In genomic region chr4:142202404-142203332, GRCh38 we compare ENCODE assay signal across 11 cellular contexts.
DNase-seq lines count a peak whose midpoint lies in the region; ATAC-seq lines count a peak whose summit lies in the region.
"Had no signal": no experiment of that assay in that cellular context is flagged by ENCODE, and none has a peak within 500 bp of the region (broad histone marks: within the 10 kb centered on the region; RNA-seq: fewer than 3 reads in every experiment).

No MANE protein-coding gene starts in this region.

- ATAC-seq in GM19035 (IDR thresholded peaks at IDR 0.05; ENCODE audit: unreplicated experiment) (peak; percentile 86), HG02610 (IDR thresholded peaks at IDR 0.05; ENCODE audit: unreplicated experiment) (peak; percentile 87), HG03378 (IDR thresholded peaks at IDR 0.05; ENCODE audit: unreplicated experiment) (peak; percentile 64)
- ATAC-seq: left cardiac atrium had no signal

- no peak overlapping the region for H3K27ac ChIP-seq in caudate nucleus (ENCODE audit: low read depth, low read length)
- H3K27ac ChIP-seq: stomach had no signal

- DNase-seq in COLO668 (lab: John Stamatoyannopoulos, UW; ENCODE audit: unreplicated experiment), result peak; percentile 16
- no peak for DNase-seq in HK-2 (ENCODE audit: unreplicated experiment)
- no peak for DNase-seq in AML-193 (lab: John Stamatoyannopoulos, UW)
- no peak for DNase-seq in NCI-H1930 (lab: John Stamatoyannopoulos, UW)
- DNase-seq in caudate nucleus (lab: John Stamatoyannopoulos, UW), result no peak
- DNase-seq: left cardiac atrium, NCI-H1048, stomach had no signal
